In genomic region chr2:2318949-2319348, GRCh38 we compare ENCODE assay signal across 30 cellular contexts. TPM values are rescaled to one million over a fixed set of nuclear protein-coding genes. Genes with fewer than 3 reads are reported as not detected.
"Had no signal": no experiment of that assay in that cellular context is flagged by ENCODE, and none has a peak within 500 bp of the region (broad histone marks: within the 10 kb centered on the region; RNA-seq: fewer than 3 reads in every experiment).

No MANE protein-coding gene starts in this region.

- H3K4me1 ChIP-seq: colonic mucosa, Peyer's patch had no signal

- H3K36me3 ChIP-seq: brain microvascular endothelial cell, colonic mucosa, MG63, Peyer's patch had no signal

- DNase-seq: activated CD4-positive, alpha-beta T cell treated with anti-CD3 and anti-CD28 coated beads, Interleukin-2, amount 10 ng/mL, durations not matched to agents 7 days and 5 days; activated CD4-positive, alpha-beta T cell treated with anti-CD3 and anti-CD28 coated beads, Interleukin-2, amount 50 U/mL, for 48 hours; activated CD8-positive, alpha-beta T cell treated with anti-CD3 and anti-CD28 coated beads, Interleukin-2, amount 10 ng/mL, durations not matched to agents 7 days and 5 days; activated gamma-delta T cell; activated naive CD4-positive, alpha-beta T cell treated with Interleukin-2 at 50 U/mL for 16 hours; activated naive CD8-positive, alpha-beta T cell treated with anti-CD3 and anti-CD28 coated beads, Interleukin-2, amount 10 ng/mL, durations not matched to agents 7 days and 5 days; activated T-cell treated with anti-CD3 and anti-CD28 coated beads, Interleukin-2, amount 50 U/mL, for 24 hours; amygdala; brain microvascular endothelial cell; colonic mucosa; Kasumi-1; KG1; MG63; NCI-H1048; NCI-H1105 treated with DMSO at 0.1 percent for 48 hours; NCI-H1436; NCI-H1930; NCI-H2081 treated with DMSO at 0.1 percent for 48 hours; NCI-H446; NCI-H510A treated with DMSO at 0.1 percent for 48 hours; NCI-H82; NK-92 treated with Interleukin-12 subunit alpha and Interleukin-12 subunit beta, amount 100 ng/mL, for 24 hours; PC-3; Peyer's patch; SIG-M5; SW 1271; T-helper 1 cell; T1000 had no signal

- H3K27ac ChIP-seq: brain microvascular endothelial cell, colonic mucosa, Peyer's patch, RWPE1 had no signal

- ATAC-seq: activated CD8-positive, alpha-beta T cell treated with anti-CD3 and anti-CD28 coated beads, Interleukin-2, amount 10 ng/mL, durations not matched to agents 7 days and 5 days; PC-3; Right ventricle myocardium inferior had no signal

- H3K9me3 ChIP-seq: colonic mucosa, MG63, Peyer's patch had no signal

- H3K27me3 ChIP-seq: brain microvascular endothelial cell, colonic mucosa, Peyer's patch had no signal

- H3K4me3 ChIP-seq: colonic mucosa, MG63, Peyer's patch had no signal

RNA-seq across cellular contexts. Expression of gene MYT1L, which starts 12.1 kb away (rescaled TPM):
- total RNA-seq: activated CD4-positive, alpha-beta T cell treated with anti-CD3 and anti-CD28 coated beads, Interleukin-2, amount 10 ng/mL, durations not matched to agents 7 days and 5 days; activated CD8-positive, alpha-beta T cell treated with anti-CD3 and anti-CD28 coated beads, Interleukin-2, amount 10 ng/mL, durations not matched to agents 7 days and 5 days; activated naive CD8-positive, alpha-beta T cell treated with anti-CD3 and anti-CD28 coated beads, Interleukin-2, amount 10 ng/mL, durations not matched to agents 7 days and 5 days; PC-3 had no signal
